ENCODE assay signal across 31 cellular contexts in the genomic region with DNA sequence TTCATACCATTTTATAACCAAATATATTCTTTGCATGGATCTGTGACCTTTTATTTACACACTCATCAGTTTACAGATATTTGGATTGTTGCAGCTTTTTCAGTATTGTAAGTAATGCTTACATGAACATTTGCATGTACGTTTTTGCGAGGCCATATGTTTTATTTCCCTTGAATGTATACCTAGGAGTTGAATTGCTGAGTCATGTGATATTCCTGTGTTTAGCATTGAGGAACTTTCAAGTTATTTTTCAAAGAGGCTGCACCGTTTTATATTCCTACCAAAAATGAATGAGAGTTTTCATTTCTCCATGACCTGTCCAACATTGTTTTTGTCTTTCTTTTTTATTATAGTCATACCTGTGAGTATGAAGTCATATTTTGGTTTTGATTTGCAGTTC.
"Had no signal": no experiment of that assay in that cellular context is flagged by ENCODE, and none has a peak within 500 bp of the region (broad histone marks: within the 10 kb centered on the region; RNA-seq: fewer than 3 reads in every experiment).

No MANE protein-coding gene starts in this region.

- H3K4me3 Mint-ChIP-seq: natural killer cell; nephron; neural progenitor cell; stimulated activated memory B cell treated with anti-CD40 and anti-IgM and Interleukin-4, amounts not matched to agents 10 μg/mL and 1 μg/mL and 100 μg/mL, for 72 hours; stimulated activated naive CD8-positive, alpha-beta T cell treated with anti-CD3 and anti-CD28 coated beads, Interleukin-15, amount 100 ng/mL, for 72 hours; type B pancreatic cell had no signal

- H2AFZ ChIP-seq: neural progenitor cell, parathyroid adenoma had no signal

- H3K27me3 ChIP-seq: ovary, spleen, suprapubic skin, testis, tibial artery, transverse colon, upper lobe of right lung, uterus had no signal

- ATAC-seq: natural killer cell; psoas muscle; right cardiac atrium; sciatic nerve; stimulated activated memory B cell treated with anti-CD40 and anti-IgM and Interleukin-4, amounts not matched to agents 10 μg/mL and 1 μg/mL and 100 μg/mL, for 72 hours; stimulated activated naive CD8-positive, alpha-beta T cell treated with anti-CD3 and anti-CD28 coated beads, Interleukin-15, amount 100 ng/mL, for 72 hours; stimulated activated naive CD8-positive, alpha-beta T cell treated with anti-CD3 and anti-CD28 coated beads, Interleukin-15, Interleukin-2, amounts not matched to agents 100 U/mL and 50 U/mL, for 24 hours; upper lobe of right lung had no signal

- H3K27ac Mint-ChIP-seq: natural killer cell; nephron; neural progenitor cell; progenitor cell of endocrine pancreas; stimulated activated memory B cell treated with anti-CD40 and anti-IgM and Interleukin-4, amounts not matched to agents 10 μg/mL and 1 μg/mL and 100 μg/mL, for 72 hours; stimulated activated naive CD8-positive, alpha-beta T cell treated with anti-CD3 and anti-CD28 coated beads, Interleukin-15, amount 100 ng/mL, for 72 hours; type B pancreatic cell had no signal

- H3K4me1 ChIP-seq: neural progenitor cell, parathyroid adenoma, psoas muscle, spleen, suprapubic skin, testis, tibial artery, transverse colon, upper lobe of right lung, uterus had no signal

- H3K9me3 Mint-ChIP-seq: nephron; neural progenitor cell; stimulated activated memory B cell treated with anti-CD40 and anti-IgM and Interleukin-4, amounts not matched to agents 10 μg/mL and 1 μg/mL and 100 μg/mL, for 72 hours; stimulated activated naive CD8-positive, alpha-beta T cell treated with anti-CD3 and anti-CD28 coated beads, Interleukin-15, amount 100 ng/mL, for 72 hours; type B pancreatic cell had no signal

- H3K36me3 ChIP-seq: neural progenitor cell, ovary, spleen, suprapubic skin, tibial artery, transverse colon, upper lobe of right lung, uterus had no signal

- H3K27me3 Mint-ChIP-seq: progenitor cell of endocrine pancreas; stimulated activated memory B cell treated with anti-CD40 and anti-IgM and Interleukin-4, amounts not matched to agents 10 μg/mL and 1 μg/mL and 100 μg/mL, for 72 hours; stimulated activated naive CD8-positive, alpha-beta T cell treated with anti-CD3 and anti-CD28 coated beads, Interleukin-15, amount 100 ng/mL, for 72 hours; type B pancreatic cell had no signal

- H3K9ac ChIP-seq: neural progenitor cell, parathyroid adenoma had no signal

- DNase-seq: natural killer cell; occipital lobe; ovary; posterior cingulate gyrus; psoas muscle; right cardiac atrium; spleen; stimulated activated CD4-positive, alpha-beta T cell treated with anti-CD3 and anti-CD28 coated beads, Interleukin-12 subunit alpha, Interleukin-12 subunit beta, amount 100 ng/mL, for 4 hours; stimulated activated CD4-positive, alpha-beta T cell treated with anti-CD3 and anti-CD28 coated beads, Interleukin-1b, Interleukin-23, amount 100 ng/mL, for 48 hours; stimulated activated CD4-positive, alpha-beta T cell treated with anti-CD3 and anti-CD28 coated beads, Interleukin-4, amount 100 ng/mL, for 1 hour; stimulated activated CD4-positive, alpha-beta T cell treated with anti-CD3 and anti-CD28 coated beads, Interleukin-4, amount 100 ng/mL, for 4 hours; stimulated activated CD8-positive, alpha-beta memory T cell treated with anti-CD3 and anti-CD28 coated beads, Interleukin-4, amount 100 ng/mL, for 48 hours; stimulated activated naive CD4-positive, alpha-beta T cell; stimulated activated naive CD8-positive, alpha-beta T cell treated with anti-CD3 and anti-CD28 coated beads, Interleukin-15, amount 100 ng/mL, for 72 hours; stimulated activated naive CD8-positive, alpha-beta T cell treated with anti-CD3 and anti-CD28 coated beads, Interleukin-15, Interleukin-2, amounts not matched to agents 100 U/mL and 50 U/mL, for 24 hours; substantia nigra; testis; tibial artery; transverse colon; upper lobe of right lung; uterus had no signal

- H3K27ac ChIP-seq: neural progenitor cell, ovary, parathyroid adenoma, psoas muscle, skin epidermis, spleen, suprapubic skin, testis, tibial artery, transverse colon, upper lobe of right lung, uterus had no signal

- H3K36me3 Mint-ChIP-seq: natural killer cell; neural progenitor cell; stimulated activated memory B cell treated with anti-CD40 and anti-IgM and Interleukin-4, amounts not matched to agents 10 μg/mL and 1 μg/mL and 100 μg/mL, for 72 hours; type B pancreatic cell had no signal

- H3K4me2 ChIP-seq: neural progenitor cell, smooth muscle cell had no signal

- H3K4me1 Mint-ChIP-seq: natural killer cell; nephron; neural progenitor cell; stimulated activated memory B cell treated with anti-CD40 and anti-IgM and Interleukin-4, amounts not matched to agents 10 μg/mL and 1 μg/mL and 100 μg/mL, for 72 hours; stimulated activated naive CD8-positive, alpha-beta T cell treated with anti-CD3 and anti-CD28 coated beads, Interleukin-15, amount 100 ng/mL, for 72 hours had no signal

- H3K4me3 ChIP-seq: neural progenitor cell, ovary, psoas muscle, skin epidermis, smooth muscle cell, spleen, suprapubic skin, testis, tibial artery, transverse colon, upper lobe of right lung, uterus had no signal

- H3K79me2 ChIP-seq: parathyroid adenoma had no signal

- H3K9me3 ChIP-seq: ovary, psoas muscle, spleen, suprapubic skin, testis, tibial artery, transverse colon, upper lobe of right lung, uterus had no signal
